ENCODE assay signal across 12 cellular contexts in the genomic region with DNA sequence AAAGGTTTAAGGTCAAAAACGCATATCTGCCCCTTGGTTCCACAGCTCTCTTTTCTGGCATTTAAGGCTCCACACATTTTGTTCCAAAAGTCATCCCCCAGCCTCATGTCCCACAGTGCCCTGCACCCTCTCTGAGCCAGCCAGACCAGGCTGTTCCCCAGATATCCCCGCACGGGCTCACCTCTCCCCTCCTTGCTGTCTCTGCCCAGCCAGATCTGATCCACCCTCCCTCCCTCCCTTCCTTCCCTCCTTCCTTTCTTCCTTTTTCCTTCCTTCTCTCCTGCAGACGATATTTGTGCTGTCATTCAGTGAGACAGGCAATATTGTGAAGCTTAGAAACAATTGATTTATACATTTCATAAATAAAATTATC. TPM values are rescaled to one million over a fixed set of nuclear protein-coding genes. Genes with fewer than 3 reads are reported as not detected.
DNase-seq lines count a peak whose midpoint lies in the region; ATAC-seq and TF ChIP-seq lines count a peak whose summit lies in the region.
"Had no signal": no experiment of that assay in that cellular context is flagged by ENCODE, and none has a peak within 500 bp of the region (broad histone marks: within the 10 kb centered on the region; RNA-seq: fewer than 3 reads in every experiment).

No MANE protein-coding gene starts in this region.

- intact Hi-C loops in MCF 10A (cut with micrococcal nuclease) = loop anchor here (1.0 to 5.0 kb wide), 4 partner anchors 17 to 198 kb away; no protein-coding TSS in a partner anchor

- CTCF ChIA-PET in MCF 10A (lab: Yijun Ruan, JAX) = interaction anchor here (0.5 to 4.3 kb wide), 18 partner anchors 10 to 738 kb away, joined by 3 to 51 read pairs (median 4); a partner anchor contains a TSS

- in situ Hi-C loops in GM23248 (cut with MboI) = no loop called here
- in situ Hi-C loops in GM13977 (cut with MboI; ENCODE audit: low pct_unique_long_range_greater_than_20kb, low sequenced_read_pairs, unreplicated experiment) = no loop called here

- no peaks in the 10 kb centered on the region for H3K9me3 Mint-ChIP-seq in MCF 10A (ENCODE audit: unreplicated experiment)
- H3K9me3 Mint-ChIP-seq: central memory CD8-positive, alpha-beta T cell; stimulated activated naive CD8-positive, alpha-beta T cell treated with anti-CD3 and anti-CD28 coated beads, Interleukin-15, Interleukin-2, amounts not matched to agents 100 ng/mL and 50 ng/mL, for 24 hours had no signal

- no peak for TF ChIP-seq RAD21 in liver (IDR thresholded peaks at IDR 0.05)

- H3K4me3 ChIP-seq in GM23248 (peak overlapping the region; percentile 40), liver (ENCODE audit: low read depth in 1 of 3, low read length in 3 of 3) (no peak overlapping the region), smooth muscle cell (no peak overlapping the region)

- BruUV-seq in MCF 10A (replicated peaks; lab: Mats Ljungman, UMichigan) = TSS peak; percentile 62

- POLR2A ChIA-PET in MCF 10A (lab: Yijun Ruan, JAX) = interaction anchor here (0.7 to 5.2 kb wide), 37 partner anchors 10 to 323 kb away, joined by 3 to 287 read pairs (median 7); a partner anchor contains a TSS

- H3K9ac ChIP-seq in GM23248 (peak overlapping the region; percentile 95), liver (ENCODE audit: low read depth in 1 of 2, low read length in 2 of 2) (no peak overlapping the region), smooth muscle cell (ENCODE audit: low read depth) (peak overlapping the region; percentile 46)

- 0 to 2% methylated on average over 4 of the region's 4 CpGs for WGBS in GM23248 (ENCODE audit: low coverage in 1 of 2, low lambda C conversion rate in 2 of 2, missing lambda C conversion rate in 2 of 2), 2 experiments
- WGBS in liver = 65% methylated on average over 4 of the region's 4 CpGs
- 37% methylated on average over 4 of the region's 4 CpGs for WGBS in smooth muscle cell (ENCODE audit: low lambda C conversion rate)

- H3K4me1 Mint-ChIP-seq in MCF 10A (ENCODE audit: insufficient read depth, unreplicated experiment) = peaks cover 44% of the 10 kb centered on the region

- H3K27me3 ChIP-seq in GM23248 (replicated peaks; ENCODE audit: insufficient read depth) (no peaks in the 10 kb centered on the region), liver (ENCODE audit: control insufficient read depth in 4 of 4, insufficient read depth in 4 of 4, low read length in 3 of 4) (no peaks in the 10 kb centered on the region), smooth muscle cell (ENCODE audit: low read depth) (no peaks in the 10 kb centered on the region)

- DNase-seq in GM23248 (no peak), MCF 10A (ENCODE audit: unreplicated experiment) (no peak), smooth muscle cell (lab: John Stamatoyannopoulos, UW; ENCODE audit: unreplicated experiment) (no peak), NCI-H1105 (lab: John Stamatoyannopoulos, UW) (no peak), GM13977 (ENCODE audit: low spot score) (no peak), glomerular visceral epithelial cell (ENCODE audit: extremely low spot score) (no peak)
- DNase-seq: NCI-H1092 had no signal

- H3K9me3 ChIP-seq in GM23248 (ENCODE audit: low read depth) (no peaks in the 10 kb centered on the region), liver (ENCODE audit: control insufficient read depth in 4 of 4, low read length in 3 of 4) (no peaks in the 10 kb centered on the region), smooth muscle cell (replicated peaks; ENCODE audit: low read depth) (no peaks in the 10 kb centered on the region)

- peak overlapping the region; percentile 63 for H3K4me3 Mint-ChIP-seq in MCF 10A (ENCODE audit: unreplicated experiment)
- H3K4me3 Mint-ChIP-seq: central memory CD8-positive, alpha-beta T cell; stimulated activated naive CD8-positive, alpha-beta T cell treated with anti-CD3 and anti-CD28 coated beads, Interleukin-15, Interleukin-2, amounts not matched to agents 100 ng/mL and 50 ng/mL, for 24 hours had no signal

- peaks cover 13% of the 10 kb centered on the region for H3K36me3 Mint-ChIP-seq in MCF 10A (ENCODE audit: insufficient read depth, unreplicated experiment)

- H4K20me1 ChIP-seq in GM23248 (ENCODE audit: insufficient read depth) = no peaks in the 10 kb centered on the region
- no peaks in the 10 kb centered on the region for H4K20me1 ChIP-seq in smooth muscle cell (ENCODE audit: low read depth)

- H3K36me3 ChIP-seq in GM23248 (ENCODE audit: low read depth) (no peaks in the 10 kb centered on the region), liver (ENCODE audit: control insufficient read depth in 4 of 4, insufficient read depth in 3 of 4, low read depth in 1 of 4, low read length in 3 of 4) (no peaks in the 10 kb centered on the region), smooth muscle cell (ENCODE audit: low read depth) (no peaks in the 10 kb centered on the region)

- H3K79me2 ChIP-seq in GM23248 (ENCODE audit: insufficient read depth) (no peaks in the 10 kb centered on the region), smooth muscle cell (ENCODE audit: low read depth) (no peaks in the 10 kb centered on the region)

- peak overlapping the region; percentile 100 for H3K27ac ChIP-seq in GM23248
- peak overlapping the region; percentile 56 to 80 for H3K27ac ChIP-seq in liver (ENCODE audit: low read depth in 1 of 2, low read length in 2 of 2)
- peak overlapping the region; percentile 97 for H3K27ac ChIP-seq in smooth muscle cell (ENCODE audit: low read depth)
- H3K27ac ChIP-seq: C4-2B had no signal

- no peaks in the 10 kb centered on the region for H3K27me3 Mint-ChIP-seq in MCF 10A (ENCODE audit: insufficient read depth, unreplicated experiment)
- H3K27me3 Mint-ChIP-seq: central memory CD8-positive, alpha-beta T cell; stimulated activated naive CD8-positive, alpha-beta T cell treated with anti-CD3 and anti-CD28 coated beads, Interleukin-15, Interleukin-2, amounts not matched to agents 100 ng/mL and 50 ng/mL, for 24 hours had no signal

- ATAC-seq in GM18868 (IDR thresholded peaks at IDR 0.05; ENCODE audit: unreplicated experiment) = no peak

- H3K9me2 ChIP-seq in GM23248 (ENCODE audit: insufficient read depth) = no peaks in the 10 kb centered on the region

- H3K4me2 ChIP-seq in GM23248 (ENCODE audit: unreplicated experiment) = peak overlapping the region; percentile 74
- peak overlapping the region; percentile 30 for H3K4me2 ChIP-seq in smooth muscle cell

- H2AFZ ChIP-seq in GM23248 = no peak overlapping the region
- no peak overlapping the region for H2AFZ ChIP-seq in smooth muscle cell (ENCODE audit: low read depth)

- peak overlapping the region; percentile 99 for H3K27ac Mint-ChIP-seq in MCF 10A (ENCODE audit: low read depth, unreplicated experiment)
- H3K27ac Mint-ChIP-seq: stimulated activated naive CD8-positive, alpha-beta T cell treated with anti-CD3 and anti-CD28 coated beads, Interleukin-15, Interleukin-2, amounts not matched to agents 100 ng/mL and 50 ng/mL, for 24 hours had no signal

- TF ChIP-seq CTCF in MCF 10A (IDR thresholded peaks at IDR 0.05; ENCODE audit: unreplicated experiment) (no peak), liver (IDR thresholded peaks at IDR 0.05; ENCODE audit: low read depth, low read length, missing input control) (no peak), smooth muscle cell (IDR thresholded peaks at IDR 0.05; ENCODE audit: borderline replicate concordance, insufficient read depth, poor library complexity, severe bottlenecking) (no peak), GM13977 (IDR thresholded peaks at IDR 0.05; ENCODE audit: extremely low read depth, insufficient read depth, missing control alignments) (no peak)

- H3K4me1 ChIP-seq in GM23248 (ENCODE audit: insufficient read depth) (peaks cover 27% of the 10 kb centered on the region), liver (ENCODE audit: control insufficient read depth in 4 of 4, insufficient read depth in 4 of 4, low read length in 3 of 4) (peaks cover under 1 to 7% (median 3%) of the 10 kb centered on the region in 4 donors), smooth muscle cell (ENCODE audit: low read depth) (peaks cover 13% of the 10 kb centered on the region)

- peaks cover 30% of the 10 kb centered on the region for H3F3A ChIP-seq in GM23248 (ENCODE audit: insufficient read depth)
- H3F3A ChIP-seq in smooth muscle cell (ENCODE audit: low read depth) = peaks cover 18% of the 10 kb centered on the region

TF ChIP-seq in liver, 16 proteins besides CTCF, POLR2A, EP300 and RAD21 (continues in another document):
- TF ChIP-seq SP1 (IDR thresholded peaks at IDR 0.05) (no peak), JUND (IDR thresholded peaks at IDR 0.05) (no peak), NR2F2 (IDR thresholded peaks at IDR 0.05) (no peak), HNF4G (IDR thresholded peaks at IDR 0.05) (no peak), EGR1 (IDR thresholded peaks at IDR 0.05; ENCODE audit: low read depth in 2 of 2) (no peak)
- TF ChIP-seq, protein P1, sequence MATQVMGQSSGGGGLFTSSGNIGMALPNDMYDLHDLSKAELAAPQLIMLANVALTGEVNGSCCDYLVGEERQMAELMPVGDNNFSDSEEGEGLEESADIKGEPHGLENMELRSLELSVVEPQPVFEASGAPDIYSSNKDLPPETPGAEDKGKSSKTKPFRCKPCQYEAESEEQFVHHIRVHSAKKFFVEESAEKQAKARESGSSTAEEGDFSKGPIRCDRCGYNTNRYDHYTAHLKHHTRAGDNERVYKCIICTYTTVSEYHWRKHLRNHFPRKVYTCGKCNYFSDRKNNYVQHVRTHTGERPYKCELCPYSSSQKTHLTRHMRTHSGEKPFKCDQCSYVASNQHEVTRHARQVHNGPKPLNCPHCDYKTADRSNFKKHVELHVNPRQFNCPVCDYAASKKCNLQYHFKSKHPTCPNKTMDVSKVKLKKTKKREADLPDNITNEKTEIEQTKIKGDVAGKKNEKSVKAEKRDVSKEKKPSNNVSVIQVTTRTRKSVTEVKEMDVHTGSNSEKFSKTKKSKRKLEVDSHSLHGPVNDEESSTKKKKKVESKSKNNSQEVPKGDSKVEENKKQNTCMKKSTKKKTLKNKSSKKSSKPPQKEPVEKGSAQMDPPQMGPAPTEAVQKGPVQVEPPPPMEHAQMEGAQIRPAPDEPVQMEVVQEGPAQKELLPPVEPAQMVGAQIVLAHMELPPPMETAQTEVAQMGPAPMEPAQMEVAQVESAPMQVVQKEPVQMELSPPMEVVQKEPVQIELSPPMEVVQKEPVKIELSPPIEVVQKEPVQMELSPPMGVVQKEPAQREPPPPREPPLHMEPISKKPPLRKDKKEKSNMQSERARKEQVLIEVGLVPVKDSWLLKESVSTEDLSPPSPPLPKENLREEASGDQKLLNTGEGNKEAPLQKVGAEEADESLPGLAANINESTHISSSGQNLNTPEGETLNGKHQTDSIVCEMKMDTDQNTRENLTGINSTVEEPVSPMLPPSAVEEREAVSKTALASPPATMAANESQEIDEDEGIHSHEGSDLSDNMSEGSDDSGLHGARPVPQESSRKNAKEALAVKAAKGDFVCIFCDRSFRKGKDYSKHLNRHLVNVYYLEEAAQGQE (IDR thresholded peaks at IDR 0.05) = no peak

RNA-seq across cellular contexts. Expression of a gene that starts 37.0 kb away (rescaled TPM):
- total RNA-seq in GM23248 (2014; rRNA removed; shearing (Covaris generic)) = 443 and 459 TPM in 2 replicates
- polyA plus RNA-seq in GM23248 (2016; fragmentation: Nextera tagmentation; extraction: Ambion mirVana) = 264 and 269 TPM in 2 replicates
- total RNA-seq in MCF 10A (2022) = 594 and 611 TPM in 2 replicates
- total RNA-seq in liver = 10 to 100 TPM; 53.2 to 95.0 TPM
- polyA plus RNA-seq in liver = 100 to 1,000 TPM; 124 to 237 TPM
- total RNA-seq in smooth muscle cell = 751 and 817 TPM in 2 replicates
- 656 and 995 TPM in 2 replicates for polyA plus RNA-seq in smooth muscle cell

Comparison
In these comparisons a context has a peak if more than half of its experiments do, and no peak if none do; other contexts are left out.
1. H3K9ac ChIP-seq: peak in GM23248 (single experiment) and smooth muscle cell (single experiment); none in liver (0 of 2).
2. Peak in every context shown above with its lines, with median percentiles within 50 percentile points of each other: H3K27ac ChIP-seq.